ENCODE assay signal across 9 cellular contexts in the genomic region with DNA sequence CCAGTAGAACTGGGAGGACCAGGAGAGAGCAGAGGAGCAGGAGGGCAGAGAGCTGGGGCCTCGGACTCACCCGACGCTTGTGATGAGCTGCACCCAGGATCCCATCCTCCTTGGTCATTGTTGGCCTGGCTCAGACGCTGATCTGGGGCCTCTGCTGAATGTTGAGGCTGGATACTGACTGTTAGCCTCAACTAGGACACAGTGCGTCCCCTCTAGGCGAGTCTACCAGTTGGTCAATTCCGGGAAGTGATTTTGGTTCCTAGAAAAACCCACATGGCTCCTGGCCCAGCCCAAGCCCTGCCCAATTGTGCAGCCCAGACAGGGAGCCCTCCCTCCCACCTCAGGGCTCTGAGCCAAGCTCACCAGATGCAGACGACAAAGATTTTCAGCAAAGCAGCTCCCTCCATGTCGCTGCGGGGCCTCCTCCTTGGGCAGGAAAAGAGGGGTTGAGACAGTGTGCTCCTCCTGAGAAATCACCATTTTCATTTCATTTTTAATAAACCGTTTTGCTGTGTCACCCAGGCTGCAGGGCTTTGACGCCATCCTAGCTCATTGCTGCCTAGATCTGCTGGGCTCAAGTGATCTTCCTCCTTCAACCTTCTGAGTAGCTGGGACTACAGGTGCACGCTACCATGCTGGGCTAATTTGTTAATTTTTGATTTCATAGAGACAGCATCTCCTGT. TPM values are rescaled to one million over a fixed set of nuclear protein-coding genes. Genes with fewer than 3 reads are reported as not detected.
DNase-seq lines count a peak whose midpoint lies in the region; ATAC-seq, FAIRE-seq and TF ChIP-seq lines count a peak whose summit lies in the region.
"Had no signal": no experiment of that assay in that cellular context is flagged by ENCODE, and none has a peak within 500 bp of the region (broad histone marks: within the 10 kb centered on the region; RNA-seq: fewer than 3 reads in every experiment).

A gene with protein sequence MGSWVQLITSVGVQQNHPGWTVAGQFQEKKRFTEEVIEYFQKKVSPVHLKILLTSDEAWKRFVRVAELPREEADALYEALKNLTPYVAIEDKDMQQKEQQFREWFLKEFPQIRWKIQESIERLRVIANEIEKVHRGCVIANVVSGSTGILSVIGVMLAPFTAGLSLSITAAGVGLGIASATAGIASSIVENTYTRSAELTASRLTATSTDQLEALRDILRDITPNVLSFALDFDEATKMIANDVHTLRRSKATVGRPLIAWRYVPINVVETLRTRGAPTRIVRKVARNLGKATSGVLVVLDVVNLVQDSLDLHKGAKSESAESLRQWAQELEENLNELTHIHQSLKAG (minus strand): TSS at position 180 of the 683 bp plus-strand sequence. CDS start 75 bp downstream, at position 105.

- intact Hi-C loops in right cardiac atrium (cut with DNase I), result no loop called here

- peak within 1 kb of the TSS; percentile 20 for H3K4me3 ChIP-seq in right cardiac atrium (ENCODE audit: low read length)
- H3K4me3 ChIP-seq in skeletal muscle tissue (ENCODE audit: low read length in 3 of 3), result peak within 1 kb of the TSS in 2 of 3 donors; percentile 52 to 54

- no peaks in the 10 kb centered on the region for H3K27me3 ChIP-seq in right cardiac atrium (ENCODE audit: control insufficient read depth, insufficient read depth)
- no peaks in the 10 kb centered on the region for H3K27me3 ChIP-seq in skeletal muscle tissue (ENCODE audit: control insufficient read depth in 3 of 3, insufficient read depth in 3 of 3, low read length in 3 of 3)

- DNase-seq in KBM-7 (peak; percentile 85), UCSD-AML1 (lab: John Stamatoyannopoulos, UW; ENCODE audit: unreplicated experiment) (peak; percentile 61), right cardiac atrium (peak; percentile 91 to 96 (median 91)), kidney tubule cell (ENCODE audit: low spot score) (no peak), GM12891 (ENCODE audit: insufficient read length, low spot score) (no peak), NCI-H524 treated with DMSO at 0.1 percent for 48 hours (lab: John Stamatoyannopoulos, UW) (no peak)
- no peak for DNase-seq in activated naive CD4-positive, alpha-beta T cell treated with Interleukin-2 at 50 U/mL for 16 hours

- peaks cover 15% of the 10 kb centered on the region for H3K4me1 ChIP-seq in right cardiac atrium (ENCODE audit: control insufficient read depth, insufficient read depth, low read length)
- peaks cover 22 to 34% (median 31%) of the 10 kb centered on the region in 3 donors for H3K4me1 ChIP-seq in skeletal muscle tissue (ENCODE audit: control insufficient read depth in 3 of 3, insufficient read depth in 3 of 3, low read length in 3 of 3)

- in situ Hi-C loops in KBM-7 (cut with MboI; ENCODE audit: low pct_unique_long_range_greater_than_20kb, low sequenced_read_pairs), result no loop called here

- 20% methylated on average over 13 of the region's 13 CpGs for WGBS in right cardiac atrium

- no peaks in the 10 kb centered on the region for H3K9me3 ChIP-seq in right cardiac atrium (ENCODE audit: control insufficient read depth, low read length)
- no peaks in the 10 kb centered on the region for H3K9me3 ChIP-seq in skeletal muscle tissue (ENCODE audit: control insufficient read depth in 3 of 3, low read length in 3 of 3)

- H3K36me3 ChIP-seq in skeletal muscle tissue (ENCODE audit: control insufficient read depth in 3 of 3, insufficient read depth in 3 of 3, low read length in 3 of 3), result no peaks in the 10 kb centered on the region

- H3K9ac ChIP-seq in skeletal muscle tissue (ENCODE audit: low read depth in 1 of 3, low read length in 3 of 3), result peak within 1 kb of the TSS in 2 of 3 donors; percentile 8 to 38

- no peak for TF ChIP-seq POLR2A in GM12891 (IDR thresholded peaks at IDR 0.05; ENCODE audit: low read depth, low read length)

- peak; percentile 78 to 85 for ATAC-seq in right cardiac atrium

- peak within 1 kb of the TSS; percentile 92 for H3K27ac ChIP-seq in right cardiac atrium (ENCODE audit: low read length)
- peak within 1 kb of the TSS; percentile 64 for H3K27ac ChIP-seq in skeletal muscle tissue (ENCODE audit: low read depth, low read length)

- FAIRE-seq in GM12891 (lab: Jason Lieb, UNC), result no peak

TF ChIP-seq in GM12891, 5 proteins besides CTCF, POLR2A, EP300 and RAD21:
- TF ChIP-seq POLR2AphosphoS5 (IDR thresholded peaks at IDR 0.05; ENCODE audit: low read depth, low read length), result no peak
- TF ChIP-seq SPI1 (IDR thresholded peaks at IDR 0.05; ENCODE audit: low read depth, low read length), result no peak
- no peak for TF ChIP-seq PAX5 (IDR thresholded peaks at IDR 0.05; ENCODE audit: insufficient read depth, low read length, severe bottlenecking)
- TF ChIP-seq TAF1 (IDR thresholded peaks at IDR 0.05; ENCODE audit: low read depth, low read length), result no peak
- no peak for TF ChIP-seq POU2F2 (IDR thresholded peaks at IDR 0.05; ENCODE audit: low read depth, low read length)

RNA-seq across cellular contexts. Expression of the gene that starts here (rescaled TPM):
- total RNA-seq in right cardiac atrium, result 1 to 10 TPM in 3 of 4 donors, not detected in 1; 3.1 to 7.4 (median 7.2) TPM
- polyA plus RNA-seq in right cardiac atrium, result 3.8 TPM
- total RNA-seq in skeletal muscle tissue, result 21.4 TPM
- 0.14 TPM for polyA plus RNA-seq in GM12891 (2012; ENCODE audit: low read depth, missing spikeins)
- total RNA-seq: NCI-H460 had no signal

Comparison
In these comparisons a context has a peak if more than half of its experiments do, and no peak if none do; other contexts are left out.
1. DNase-seq: peak in KBM-7 (single experiment), UCSD-AML1 (single experiment) and right cardiac atrium (3 of 3); none in activated naive CD4-positive, alpha-beta T cell treated with Interleukin-2 at 50 U/mL for 16 hours (single experiment), kidney tubule cell (single experiment), GM12891 (single experiment) and NCI-H524 treated with DMSO at 0.1 percent for 48 hours (single experiment).